ENCODE assay signal across 17 cellular contexts in genomic region chr1:215005656-215006335, GRCh38.
A peak's percentile ranks its signal among the peaks of the same experiment; 100 is the strongest.
DNase-seq lines count a peak whose midpoint lies in the region; TF ChIP-seq lines count a peak whose summit lies in the region.
"Had no signal": no experiment of that assay in that cellular context is flagged by ENCODE, and none has a peak within 500 bp of the region (broad histone marks: within the 10 kb centered on the region; RNA-seq: fewer than 3 reads in every experiment).

No MANE protein-coding gene starts in this region.

- no peak overlapping the region for H3K27ac Mint-ChIP-seq in CD4-positive, alpha-beta memory T cell
- H3K27ac Mint-ChIP-seq: activated CD8-positive, alpha-beta memory T cell treated with anti-CD3 and anti-CD28 coated beads, Interleukin-2, amount 10 ng/mL, durations not matched to agents 7 days and 5 days; effector memory CD8-positive, alpha-beta T cell had no signal

- peak overlapping the region; percentile 86 for H3K27ac ChIP-seq in GM23248
- H3K27ac ChIP-seq in suprapubic skin: peak overlapping the region; percentile 59
- no peak overlapping the region for H3K27ac ChIP-seq in CD4-positive, alpha-beta memory T cell (ENCODE audit: low read depth, low read length)
- H3K27ac ChIP-seq: BLaER1, right atrium auricular region had no signal

- H4K20me1 ChIP-seq in GM23248 (ENCODE audit: insufficient read depth): no peaks in the 10 kb centered on the region
- H4K20me1 ChIP-seq: BLaER1 had no signal

- peak overlapping the region; percentile 63 for H2AFZ ChIP-seq in GM23248

- no peak for TF ChIP-seq POLR2A in suprapubic skin (IDR thresholded peaks at IDR 0.05)

- POLR2A ChIA-PET in CD4-positive, alpha-beta memory T cell (lab: Charles Lee; ENCODE audit: partially characterized antibody): no interaction called here

- TF ChIP-seq EP300 in suprapubic skin (IDR thresholded peaks at IDR 0.05): no peak

- H3F3A ChIP-seq in GM23248 (ENCODE audit: insufficient read depth): peaks cover 85% of the 10 kb centered on the region

- H3K36me3 ChIP-seq in GM23248 (ENCODE audit: low read depth): no peaks in the 10 kb centered on the region
- H3K36me3 ChIP-seq in adipocyte (ENCODE audit: control insufficient read depth, insufficient read depth, low read length, severe bottlenecking): no peaks in the 10 kb centered on the region
- no peaks in the 10 kb centered on the region for H3K36me3 ChIP-seq in suprapubic skin
- H3K36me3 ChIP-seq in CD4-positive, alpha-beta memory T cell (ENCODE audit: insufficient read depth, low read length): no peaks in the 10 kb centered on the region
- H3K36me3 ChIP-seq: BLaER1, right atrium auricular region had no signal

- H3K4me3 Mint-ChIP-seq in CD4-positive, alpha-beta memory T cell: no peak overlapping the region
- H3K4me3 Mint-ChIP-seq: activated CD8-positive, alpha-beta memory T cell treated with anti-CD3 and anti-CD28 coated beads, Interleukin-2, amount 10 ng/mL, durations not matched to agents 7 days and 5 days; central memory CD8-positive, alpha-beta T cell; effector memory CD8-positive, alpha-beta T cell had no signal

- no peaks in the 10 kb centered on the region for H3K27me3 Mint-ChIP-seq in CD4-positive, alpha-beta memory T cell
- H3K27me3 Mint-ChIP-seq: activated CD8-positive, alpha-beta memory T cell treated with anti-CD3 and anti-CD28 coated beads, Interleukin-2, amount 10 ng/mL, durations not matched to agents 7 days and 5 days; central memory CD8-positive, alpha-beta T cell; effector memory CD8-positive, alpha-beta T cell had no signal

- H3K9me3 Mint-ChIP-seq in CD4-positive, alpha-beta memory T cell: peaks cover 0 to 2% (median 0%) of the 10 kb centered on the region in 8 donors

- H3K4me3 ChIP-seq in GM23248 (peak overlapping the region; percentile 83), adipocyte (ENCODE audit: low read length) (peak overlapping the region; percentile 74), foreskin fibroblast (ENCODE audit: low read depth in 1 of 2, low read length in 2 of 2) (peak overlapping the region; percentile 54 to 56), suprapubic skin (peak overlapping the region; percentile 21)
- no peak overlapping the region for H3K4me3 ChIP-seq in CD4-positive, alpha-beta memory T cell (ENCODE audit: low read length in 2 of 2)
- H3K4me3 ChIP-seq: BLaER1, right atrium auricular region had no signal

- H3K9me2 ChIP-seq in GM23248 (ENCODE audit: insufficient read depth): no peaks in the 10 kb centered on the region

- no peaks in the 10 kb centered on the region for H3K36me3 Mint-ChIP-seq in CD4-positive, alpha-beta memory T cell
- H3K36me3 Mint-ChIP-seq: activated CD8-positive, alpha-beta memory T cell treated with anti-CD3 and anti-CD28 coated beads, Interleukin-2, amount 10 ng/mL, durations not matched to agents 7 days and 5 days had no signal

- no peaks in the 10 kb centered on the region for H3K27me3 ChIP-seq in GM23248 (replicated peaks; ENCODE audit: insufficient read depth)
- H3K27me3 ChIP-seq in adipocyte (replicated peaks; ENCODE audit: control insufficient read depth, insufficient read depth, low read length): no peaks in the 10 kb centered on the region
- no peaks in the 10 kb centered on the region for H3K27me3 ChIP-seq in suprapubic skin
- H3K27me3 ChIP-seq in CD4-positive, alpha-beta memory T cell (ENCODE audit: insufficient read depth, low read length): no peaks in the 10 kb centered on the region
- H3K27me3 ChIP-seq: BLaER1, right atrium auricular region had no signal

- H3K79me2 ChIP-seq in GM23248 (ENCODE audit: insufficient read depth): peaks cover 60% of the 10 kb centered on the region

- intact Hi-C loops in CD4-positive, alpha-beta memory T cell (cut with micrococcal nuclease): no loop called here

- WGBS in GM23248 (ENCODE audit: low coverage in 1 of 2, low lambda C conversion rate in 2 of 2, missing lambda C conversion rate in 2 of 2), 2 experiments: 1 to 3% methylated on average over 9 of the region's 9 CpGs
- WGBS in suprapubic skin: 12% methylated on average over 9 of the region's 9 CpGs

- H3K9me3 ChIP-seq in GM23248 (ENCODE audit: low read depth) (no peaks in the 10 kb centered on the region), adipocyte (ENCODE audit: control insufficient read depth, low read length) (no peaks in the 10 kb centered on the region), suprapubic skin (no peaks in the 10 kb centered on the region)
- no peaks in the 10 kb centered on the region for H3K9me3 ChIP-seq in CD4-positive, alpha-beta memory T cell (ENCODE audit: control insufficient read depth in 1 of 2, low read length in 2 of 2)
- H3K9me3 ChIP-seq: BLaER1, right atrium auricular region had no signal

- CTCF ChIA-PET in CD4-positive, alpha-beta memory T cell (lab: Charles Lee; ENCODE audit: partially characterized antibody): no interaction called here

- H3K4me1 ChIP-seq in GM23248 (ENCODE audit: insufficient read depth) (peaks cover 73% of the 10 kb centered on the region), adipocyte (ENCODE audit: control insufficient read depth, insufficient read depth, low read length) (peaks cover 49% of the 10 kb centered on the region), suprapubic skin (peaks cover 19% of the 10 kb centered on the region)
- no peaks in the 10 kb centered on the region for H3K4me1 ChIP-seq in CD4-positive, alpha-beta memory T cell (ENCODE audit: insufficient read depth, low read length)
- H3K4me1 ChIP-seq: BLaER1, right atrium auricular region had no signal

- peaks cover 0 to 2% (median 0%) of the 10 kb centered on the region in 4 donors for H3K4me1 Mint-ChIP-seq in CD4-positive, alpha-beta memory T cell
- H3K4me1 Mint-ChIP-seq: activated CD8-positive, alpha-beta memory T cell treated with anti-CD3 and anti-CD28 coated beads, Interleukin-2, amount 10 ng/mL, durations not matched to agents 7 days and 5 days; central memory CD8-positive, alpha-beta T cell had no signal

- H3K4me2 ChIP-seq in GM23248 (ENCODE audit: unreplicated experiment): peak overlapping the region; percentile 99
- H3K4me2 ChIP-seq: BLaER1 had no signal

- TF ChIP-seq CTCF in foreskin fibroblast (IDR thresholded peaks at IDR 0.05; ENCODE audit: low read depth, low read length) (no peak), suprapubic skin (IDR thresholded peaks at IDR 0.05) (no peak)

- H3K9ac ChIP-seq in GM23248: peak overlapping the region; percentile 88
- H3K9ac ChIP-seq in adipocyte (ENCODE audit: low read length): peak overlapping the region; percentile 84
- H3K9ac ChIP-seq: BLaER1 had no signal

- DNase-seq in GM23248: peak; percentile 60
- peak; percentile 68 for DNase-seq in adipocyte (ENCODE audit: low read depth)
- peak in 1 of 2 donors; percentile 43 for DNase-seq in foreskin fibroblast
- no peak for DNase-seq in suprapubic skin (ENCODE audit: low spot score in 2 of 2)
- DNase-seq in CD4-positive, alpha-beta memory T cell: no peak
- DNase-seq in mesenteric fat pad (ENCODE audit: low spot score): no peak
- no peak for DNase-seq in Ammon's horn (ENCODE audit: low spot score)
- DNase-seq: activated CD4-positive, alpha-beta T cell treated with anti-CD3 and anti-CD28 coated beads for 4 hours; activated CD8-positive, alpha-beta memory T cell treated with anti-CD3 and anti-CD28 coated beads, Interleukin-2, amount 10 ng/mL, durations not matched to agents 7 days and 5 days; amniotic stem cell; effector memory CD8-positive, alpha-beta T cell; left colon; nucleus accumbens; stimulated activated CD4-positive, alpha-beta T cell treated with anti-CD3 and anti-CD28 coated beads, Interleukin-1b, Interleukin-23, amount 100 ng/mL, for 48 hours had no signal

- in situ Hi-C loops in GM23248 (cut with MboI): no loop called here

Comparison
In these comparisons a context has a peak if more than half of its experiments do, and no peak if none do; other contexts are left out.
1. DNase-seq: peak in GM23248 (single experiment) and adipocyte (single experiment); none in suprapubic skin (0 of 2), CD4-positive, alpha-beta memory T cell (0 of 5), mesenteric fat pad (single experiment) and Ammon's horn (single experiment).
2. H3K4me3 ChIP-seq: peak in GM23248 (single experiment), adipocyte (single experiment), foreskin fibroblast (2 of 2) and suprapubic skin (single experiment); none in CD4-positive, alpha-beta memory T cell (0 of 2).